In genomic region chr6:46287681-46288080, GRCh38 we compare ENCODE assay signal across 21 cellular contexts.
"Had no signal": no experiment of that assay in that cellular context is flagged by ENCODE, and none has a peak within 500 bp of the region (broad histone marks: within the 10 kb centered on the region; RNA-seq: fewer than 3 reads in every experiment).

No MANE protein-coding gene starts in this region.

- H3K4me1 Mint-ChIP-seq: activated naive CD4-positive, alpha-beta T cell treated with anti-CD3 and anti-CD28 coated beads, Interleukin-2, amount 50 U/mL, for 24 hours had no signal

- H3K27me3 ChIP-seq: ascending aorta, body of pancreas, MG63 had no signal

- H3K4me3 ChIP-seq: ascending aorta, body of pancreas, MG63, SK-N-MC had no signal

- H3K27ac ChIP-seq: body of pancreas, SK-N-MC, VCaP had no signal

- H3K4me3 Mint-ChIP-seq: activated CD8-positive, alpha-beta memory T cell treated with anti-CD3 and anti-CD28 coated beads, Interleukin-2, amount 10 ng/mL, durations not matched to agents 7 days and 5 days; activated naive CD4-positive, alpha-beta T cell treated with anti-CD3 and anti-CD28 coated beads, Interleukin-2, amount 50 U/mL, for 24 hours; T-cell had no signal

- H3K9me3 Mint-ChIP-seq: activated naive CD4-positive, alpha-beta T cell treated with anti-CD3 and anti-CD28 coated beads, Interleukin-2, amount 50 U/mL, for 24 hours; T-cell had no signal

- H3K36me3 ChIP-seq: ascending aorta, MG63 had no signal

- DNase-seq: activated CD4-positive, CD25-positive, alpha-beta regulatory T cell; activated CD8-positive, alpha-beta memory T cell treated with anti-CD3 and anti-CD28 coated beads, Interleukin-2, amount 10 ng/mL, durations not matched to agents 7 days and 5 days; activated effector memory CD4-positive, alpha-beta T cell treated with Interleukin-2 at 50 U/mL for 16 hours; activated naive CD4-positive, alpha-beta T cell; amniotic stem cell; body of pancreas; central memory CD4-positive, alpha-beta T cell; MG63; NCI-H1105; NCI-H1436; NCI-H1694 treated with DMSO at 0.1 percent for 48 hours; NCI-H2029 treated with DMSO at 0.1 percent for 48 hours; NCI-H345; NCI-H510A; NCI-H526 treated with DMSO at 0.1 percent for 48 hours; NCI-H82; T-cell had no signal

- H3K27me3 Mint-ChIP-seq: activated CD8-positive, alpha-beta memory T cell treated with anti-CD3 and anti-CD28 coated beads, Interleukin-2, amount 10 ng/mL, durations not matched to agents 7 days and 5 days had no signal

- ATAC-seq: activated CD8-positive, alpha-beta memory T cell treated with anti-CD3 and anti-CD28 coated beads, Interleukin-2, amount 10 ng/mL, durations not matched to agents 7 days and 5 days; body of pancreas; T-cell had no signal

- H3K9me3 ChIP-seq: ascending aorta, body of pancreas, MG63 had no signal

- H3K36me3 Mint-ChIP-seq: activated naive CD4-positive, alpha-beta T cell treated with anti-CD3 and anti-CD28 coated beads, Interleukin-2, amount 50 U/mL, for 24 hours; T-cell had no signal

- H3K27ac Mint-ChIP-seq: activated CD8-positive, alpha-beta memory T cell treated with anti-CD3 and anti-CD28 coated beads, Interleukin-2, amount 10 ng/mL, durations not matched to agents 7 days and 5 days; activated naive CD4-positive, alpha-beta T cell treated with anti-CD3 and anti-CD28 coated beads, Interleukin-2, amount 50 U/mL, for 24 hours; T-cell had no signal
